8 cellular contexts compared by ENCODE assay signal in the genomic region with DNA sequence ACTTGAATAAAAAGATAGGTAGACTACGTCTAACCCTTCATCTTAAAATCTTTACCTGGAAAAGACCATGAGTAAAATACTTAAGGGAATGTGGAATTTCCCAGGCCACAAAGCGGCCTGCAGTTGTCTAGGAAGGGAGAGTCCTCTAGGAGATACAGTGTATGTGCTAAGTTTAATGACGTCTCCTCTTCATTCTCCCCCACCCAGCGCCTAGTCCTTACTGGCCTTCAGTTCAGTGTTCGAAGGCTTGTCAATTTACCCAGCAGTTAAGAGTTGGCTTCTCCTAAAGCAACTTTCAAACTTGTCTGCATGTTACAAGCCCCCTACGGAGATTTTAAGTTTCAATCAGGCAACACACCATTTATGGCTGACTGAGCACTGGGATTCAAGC. TPM values are rescaled to one million over a fixed set of nuclear protein-coding genes. Genes with fewer than 3 reads are reported as not detected.
A peak's percentile ranks its signal among the peaks of the same experiment; 100 is the strongest.
DNase-seq lines count a peak whose midpoint lies in the region; ATAC-seq and TF ChIP-seq lines count a peak whose summit lies in the region.

No MANE protein-coding gene starts in this region.

- peak overlapping the region; percentile 75 to 96 (median 78) for H3K4me3 ChIP-seq in breast epithelium
- H3K4me3 ChIP-seq in mucosa of stomach (ENCODE audit: low read length) = peak overlapping the region; percentile 21

- no peaks in the 10 kb centered on the region for H3K36me3 ChIP-seq in breast epithelium
- no peaks in the 10 kb centered on the region for H3K36me3 ChIP-seq in mucosa of stomach (ENCODE audit: control insufficient read depth, insufficient read depth, low read length)

- no peaks in the 10 kb centered on the region for H3K4me1 ChIP-seq in breast epithelium
- H3K4me1 ChIP-seq in mucosa of stomach (ENCODE audit: control insufficient read depth, insufficient read depth, low read length) = peaks cover 18% of the 10 kb centered on the region

- TF ChIP-seq POLR2A in breast epithelium (IDR thresholded peaks at IDR 0.05) = no peak

- DNase-seq in ELF-1 (ENCODE audit: low read depth, low spot score) = peak; percentile 79
- DNase-seq in NCI-H82 (lab: John Stamatoyannopoulos, UW) = peak; percentile 88
- DNase-seq in breast epithelium (ENCODE audit: low spot score in 2 of 2) = no peak
- DNase-seq in activated CD4-positive, CD25-positive, alpha-beta regulatory T cell treated with anti-CD3 and anti-CD28 coated beads, Interleukin-2, amount 50 U/mL, for 72 hours = no peak
- DNase-seq in NCI-H2171 treated with DMSO at 0.1 percent for 48 hours (lab: John Stamatoyannopoulos, UW) = no peak

- H3K9ac ChIP-seq in mucosa of stomach (ENCODE audit: low read length) = peak overlapping the region; percentile 56

- H3K27me3 ChIP-seq in breast epithelium = no peaks in the 10 kb centered on the region
- no peaks in the 10 kb centered on the region for H3K27me3 ChIP-seq in mucosa of stomach (ENCODE audit: control insufficient read depth, insufficient read depth, low read length)

- H3K9me3 ChIP-seq in breast epithelium (no peaks in the 10 kb centered on the region), mucosa of stomach (ENCODE audit: control insufficient read depth, low read length) (no peaks in the 10 kb centered on the region)

- intact Hi-C loops in breast epithelium (cut with DNase I; ENCODE audit: low total_unique reads) = no loop called here

- H3K27ac ChIP-seq in breast epithelium = peak overlapping the region; percentile 96 to 99

- ATAC-seq in GM18870 (IDR thresholded peaks at IDR 0.05; ENCODE audit: unreplicated experiment) (no peak), HG03175 (IDR thresholded peaks at IDR 0.05; ENCODE audit: unreplicated experiment) (no peak)

- TF ChIP-seq CTCF in breast epithelium (IDR thresholded peaks at IDR 0.05) = no peak

RNA-seq across cellular contexts. Expression of a gene that starts 35.2 kb away (rescaled TPM):
- 1 to 10 TPM; 5.6 to 9.4 (median 8.6) TPM for total RNA-seq in breast epithelium

Comparison
In these comparisons a context has a peak if more than half of its experiments do, and no peak if none do; other contexts are left out.
1. DNase-seq: peak in ELF-1 (single experiment) and NCI-H82 (single experiment); none in breast epithelium (0 of 2), activated CD4-positive, CD25-positive, alpha-beta regulatory T cell treated with anti-CD3 and anti-CD28 coated beads, Interleukin-2, amount 50 U/mL, for 72 hours (single experiment) and NCI-H2171 treated with DMSO at 0.1 percent for 48 hours (single experiment).